ENCODE assay signal across 21 cellular contexts in genomic region chr22:50009251-50009650, GRCh38. TPM values are rescaled to one million over a fixed set of nuclear protein-coding genes. Genes with fewer than 3 reads are reported as not detected.
"Had no signal": no experiment of that assay in that cellular context is flagged by ENCODE, and none has a peak within 500 bp of the region (broad histone marks: within the 10 kb centered on the region; RNA-seq: fewer than 3 reads in every experiment).

No MANE protein-coding gene starts in this region.

- ATAC-seq: activated CD8-positive, alpha-beta T cell treated with anti-CD3 and anti-CD28 coated beads, Interleukin-2, amount 10 ng/mL, durations not matched to agents 7 days and 5 days; left lung; pancreas; T-cell had no signal

- H3K4me3 Mint-ChIP-seq: activated CD8-positive, alpha-beta T cell treated with anti-CD3 and anti-CD28 coated beads, Interleukin-2, amount 10 ng/mL, durations not matched to agents 7 days and 5 days; activated naive CD8-positive, alpha-beta T cell treated with anti-CD3 and anti-CD28 coated beads, Interleukin-2, amount 10 ng/mL, durations not matched to agents 7 days and 5 days; stimulated activated naive CD8-positive, alpha-beta T cell treated with anti-CD3 and anti-CD28 coated beads, Interleukin-15, Interleukin-2, amounts not matched to agents 100 ng/mL and 50 ng/mL, for 24 hours had no signal

- H3K9me3 Mint-ChIP-seq: activated naive CD8-positive, alpha-beta T cell treated with anti-CD3 and anti-CD28 coated beads, Interleukin-2, amount 10 ng/mL, durations not matched to agents 7 days and 5 days; stimulated activated naive CD8-positive, alpha-beta T cell treated with anti-CD3 and anti-CD28 coated beads, Interleukin-15, Interleukin-2, amounts not matched to agents 100 ng/mL and 50 ng/mL, for 24 hours; T-cell had no signal

- H3K36me3 Mint-ChIP-seq: activated naive CD8-positive, alpha-beta T cell treated with anti-CD3 and anti-CD28 coated beads, Interleukin-2, amount 10 ng/mL, durations not matched to agents 7 days and 5 days; T-cell had no signal

- H3K27ac Mint-ChIP-seq: activated CD8-positive, alpha-beta T cell treated with anti-CD3 and anti-CD28 coated beads, Interleukin-2, amount 10 ng/mL, durations not matched to agents 7 days and 5 days; activated naive CD8-positive, alpha-beta T cell treated with anti-CD3 and anti-CD28 coated beads, Interleukin-2, amount 10 ng/mL, durations not matched to agents 7 days and 5 days; stimulated activated naive CD8-positive, alpha-beta T cell treated with anti-CD3 and anti-CD28 coated beads, Interleukin-15, Interleukin-2, amounts not matched to agents 100 ng/mL and 50 ng/mL, for 24 hours; T-cell had no signal

- H3K27ac ChIP-seq: esophagus squamous epithelium, left lung, pancreas had no signal

- H3K36me3 ChIP-seq: breast epithelium, esophagus squamous epithelium, left lung, pancreas had no signal

- H3K9me3 ChIP-seq: breast epithelium, esophagus squamous epithelium, left lung, pancreas had no signal

- H3K27me3 Mint-ChIP-seq: stimulated activated naive CD8-positive, alpha-beta T cell treated with anti-CD3 and anti-CD28 coated beads, Interleukin-15, Interleukin-2, amounts not matched to agents 100 ng/mL and 50 ng/mL, for 24 hours had no signal

- H3K4me1 ChIP-seq: pancreas had no signal

- DNase-seq: activated CD4-positive, alpha-beta T cell treated with anti-CD3 and anti-CD28 coated beads for 1 hour; activated CD8-positive, alpha-beta T cell treated with anti-CD3 and anti-CD28 coated beads, Interleukin-2, amount 10 ng/mL, durations not matched to agents 7 days and 5 days; activated gamma-delta T cell; activated naive CD8-positive, alpha-beta T cell treated with anti-CD3 and anti-CD28 coated beads, Interleukin-2, amount 10 ng/mL, durations not matched to agents 7 days and 5 days; anterior cingulate cortex; esophagus squamous epithelium; foreskin fibroblast; mesendoderm; stimulated activated CD4-positive, alpha-beta T cell treated with anti-CD3 and anti-CD28 coated beads, Interleukin-15, amount 100 ng/mL, for 24 hours; stimulated activated CD4-positive, alpha-beta T cell treated with anti-CD3 and anti-CD28 coated beads, Interleukin-4, amount 100 ng/mL, for 24 hours; T1000 had no signal

- H3K4me3 ChIP-seq: breast epithelium, esophagus squamous epithelium, left lung, pancreas had no signal

- FAIRE-seq: colon, pancreas had no signal

RNA-seq across cellular contexts. Expression of gene IL17REL, which starts 3.3 kb away (rescaled TPM):
- total RNA-seq: activated CD8-positive, alpha-beta T cell treated with anti-CD3 and anti-CD28 coated beads, Interleukin-2, amount 10 ng/mL, durations not matched to agents 7 days and 5 days; activated naive CD8-positive, alpha-beta T cell treated with anti-CD3 and anti-CD28 coated beads, Interleukin-2, amount 10 ng/mL, durations not matched to agents 7 days and 5 days; breast epithelium; esophagus squamous epithelium; left lung; pancreas; renal cortical epithelial cell; urinary bladder had no signal
- polyA plus RNA-seq: neural cell, pancreas had no signal

RNA-seq across cellular contexts. Expression of gene TTLL8, which starts 48.8 kb away (rescaled TPM):
- total RNA-seq: activated CD8-positive, alpha-beta T cell treated with anti-CD3 and anti-CD28 coated beads, Interleukin-2, amount 10 ng/mL, durations not matched to agents 7 days and 5 days; activated naive CD8-positive, alpha-beta T cell treated with anti-CD3 and anti-CD28 coated beads, Interleukin-2, amount 10 ng/mL, durations not matched to agents 7 days and 5 days; breast epithelium; esophagus squamous epithelium; left lung; pancreas; renal cortical epithelial cell; T-cell; temporal lobe; urinary bladder had no signal
- polyA plus RNA-seq: neural cell, pancreas, urinary bladder had no signal
